In genomic region chrX:10015711-10016515, GRCh38 we compare ENCODE assay signal across 1 cellular context.
A peak's percentile ranks its signal among the peaks of the same experiment; 100 is the strongest.
TF ChIP-seq lines count a peak whose summit lies in the region.

No MANE protein-coding gene starts in this region.

TF ChIP-seq in HepG2, 621 proteins besides CTCF, POLR2A, EP300 and RAD21 (continued from another document and continues in another):
- no peak for TF ChIP-seq PREB (CRISPR knock-in tag; IDR thresholded peaks at IDR 0.05)
- no peak for TF ChIP-seq ZNF607 (CRISPR knock-in tag; IDR thresholded peaks at IDR 0.05; ENCODE audit: borderline replicate concordance)
- 0 out of 2 replicates have a peak, but pooled peaks have one; percentile 30 for TF ChIP-seq ZNF605 (CRISPR knock-in tag; IDR thresholded peaks at IDR 0.05)
- TF ChIP-seq TERF1 (CRISPR knock-in tag; IDR thresholded peaks at IDR 0.05) = no peak
- TF ChIP-seq NONO (IDR thresholded peaks at IDR 0.05) = no peak
- TF ChIP-seq NONO (CRISPR knock-in tag; conservative IDR thresholded peaks at IDR 0.05) = no peak
- no peak for TF ChIP-seq ZNF232 (CRISPR knock-in tag; IDR thresholded peaks at IDR 0.05; ENCODE audit: borderline replicate concordance)
- no peak for TF ChIP-seq ARHGAP35 (CRISPR knock-in tag; IDR thresholded peaks at IDR 0.05; ENCODE audit: borderline replicate concordance)
- no peak for TF ChIP-seq PBX3 (CRISPR knock-in tag; IDR thresholded peaks at IDR 0.05; ENCODE audit: borderline replicate concordance)
- TF ChIP-seq ZNF747 (CRISPR knock-in tag; IDR thresholded peaks at IDR 0.05; ENCODE audit: borderline replicate concordance) = no peak
- TF ChIP-seq RBFOX2 (IDR thresholded peaks at IDR 0.05; ENCODE audit: low read depth, low read length) = peak; percentile 39
- TF ChIP-seq DRAP1 (CRISPR knock-in tag; IDR thresholded peaks at IDR 0.05) = no peak
- peak; percentile 39 for TF ChIP-seq AGO2 (optimal IDR thresholded peaks at IDR 0.05; ENCODE audit: low read depth, low read length)
- TF ChIP-seq SOX6 (IDR thresholded peaks at IDR 0.05) = no peak
- TF ChIP-seq SOX6 (CRISPR knock-in tag; IDR thresholded peaks at IDR 0.05) = no peak
- no peak for TF ChIP-seq ATRX (CRISPR knock-in tag; IDR thresholded peaks at IDR 0.05; ENCODE audit: borderline replicate concordance)
- no peak for TF ChIP-seq BORCS8-MEF2B (CRISPR knock-in tag; IDR thresholded peaks at IDR 0.05)
- peak; percentile 48; the same call in 1 of the 2 replicates for TF ChIP-seq UBTF (CRISPR knock-in tag; IDR thresholded peaks at IDR 0.05)
- no peak for TF ChIP-seq EEA1 (CRISPR knock-in tag; IDR thresholded peaks at IDR 0.05; ENCODE audit: borderline replicate concordance)
- TF ChIP-seq PTBP1 (IDR thresholded peaks at IDR 0.05; ENCODE audit: low read depth, low read length, poor library complexity, severe bottlenecking) = no peak
- TF ChIP-seq KLF13 (CRISPR knock-in tag; IDR thresholded peaks at IDR 0.05) = no peak
- peak; percentile 78 for TF ChIP-seq ZNF777 (CRISPR knock-in tag; IDR thresholded peaks at IDR 0.05)
- no peak for TF ChIP-seq ZNF883 (CRISPR knock-in tag; IDR thresholded peaks at IDR 0.05; ENCODE audit: not compliant biosample characterization)
- no peak for TF ChIP-seq NFYC (CRISPR knock-in tag; IDR thresholded peaks at IDR 0.05)
- no peak for TF ChIP-seq KDM3A (CRISPR knock-in tag; IDR thresholded peaks at IDR 0.05; ENCODE audit: low read depth)
- TF ChIP-seq EHMT2 (IDR thresholded peaks at IDR 0.05; ENCODE audit: borderline replicate concordance, low read depth, low read length) = no peak
- TF ChIP-seq LBX2 (CRISPR knock-in tag; IDR thresholded peaks at IDR 0.05; ENCODE audit: borderline replicate concordance) = no peak
- TF ChIP-seq RERE (CRISPR knock-in tag; IDR thresholded peaks at IDR 0.05; ENCODE audit: low read depth) = no peak
- TF ChIP-seq KDM2A (CRISPR knock-in tag; IDR thresholded peaks at IDR 0.05; ENCODE audit: borderline replicate concordance, low read depth) = peak; percentile 26; the same call in 1 of the 2 replicates
- TF ChIP-seq TBX2 (CRISPR knock-in tag; IDR thresholded peaks at IDR 0.05; ENCODE audit: borderline replicate concordance) = no peak
- no peak for TF ChIP-seq SIX4 (CRISPR knock-in tag; IDR thresholded peaks at IDR 0.05)
- TF ChIP-seq PHF8 (CRISPR knock-in tag; IDR thresholded peaks at IDR 0.05) = peak; percentile 49
- TF ChIP-seq FOXO1 (CRISPR knock-in tag; IDR thresholded peaks at IDR 0.05) = no peak
- TF ChIP-seq TAF15 (IDR thresholded peaks at IDR 0.05; ENCODE audit: low read depth, low read length, poor library complexity, severe bottlenecking) = no peak
- TF ChIP-seq ZBED4 (CRISPR knock-in tag; IDR thresholded peaks at IDR 0.05; ENCODE audit: borderline replicate concordance) = no peak
- no peak for TF ChIP-seq CSRNP2 (CRISPR knock-in tag; conservative IDR thresholded peaks at IDR 0.05; ENCODE audit: low read depth)
- TF ChIP-seq MAX (IDR thresholded peaks at IDR 0.05) = peak; percentile 47; the same call in 1 of the 2 replicates
- 0 out of 2 replicates have a peak, but pooled peaks have one; percentile 25 for TF ChIP-seq ZNF430 (CRISPR knock-in tag; IDR thresholded peaks at IDR 0.05)
- TF ChIP-seq ZNF720 (CRISPR knock-in tag; IDR thresholded peaks at IDR 0.05) = no peak
- TF ChIP-seq ETV6 (CRISPR knock-in tag; conservative IDR thresholded peaks at IDR 0.05) = no peak
- no peak for TF ChIP-seq PATZ1 (CRISPR knock-in tag; IDR thresholded peaks at IDR 0.05)
- peak; percentile 9; the same call in 1 of the 2 replicates for TF ChIP-seq SALL1 (CRISPR knock-in tag; IDR thresholded peaks at IDR 0.05)
